1 cellular context compared by ENCODE assay signal in the genomic region with DNA sequence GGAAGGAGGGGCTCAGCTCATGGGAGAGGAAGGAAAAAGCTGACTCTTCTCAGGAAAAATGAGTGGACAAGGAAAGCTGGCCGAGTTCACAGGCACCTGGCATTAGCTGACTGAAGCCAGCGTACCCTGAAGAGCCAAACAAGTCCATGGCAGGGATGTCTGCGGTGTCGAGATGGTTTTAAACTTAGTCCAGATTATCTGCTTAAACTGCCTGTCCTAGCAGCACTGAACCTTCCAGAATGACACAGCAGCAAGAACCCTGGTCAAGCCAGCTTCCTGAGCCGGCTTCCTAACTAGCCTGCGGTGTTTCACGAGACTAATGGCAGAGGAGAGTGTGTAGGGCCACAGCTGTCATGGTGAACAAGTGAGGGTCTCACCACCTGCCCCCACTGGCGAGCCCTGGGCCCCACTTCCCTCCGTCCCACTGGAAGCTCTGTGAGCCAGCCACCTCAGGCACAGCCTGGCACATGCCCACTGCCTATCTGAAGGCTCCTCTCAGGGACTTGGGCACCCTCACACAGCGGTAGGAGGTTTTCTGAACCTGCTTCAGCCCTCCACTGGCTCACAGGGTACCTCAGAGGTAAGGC.
TF ChIP-seq lines count a peak whose summit lies in the region.

No MANE protein-coding gene starts in this region.

TF ChIP-seq in GM23338, 12 proteins besides CTCF, POLR2A, EP300 and RAD21 (continued from another document):
- TF ChIP-seq, protein P1, sequence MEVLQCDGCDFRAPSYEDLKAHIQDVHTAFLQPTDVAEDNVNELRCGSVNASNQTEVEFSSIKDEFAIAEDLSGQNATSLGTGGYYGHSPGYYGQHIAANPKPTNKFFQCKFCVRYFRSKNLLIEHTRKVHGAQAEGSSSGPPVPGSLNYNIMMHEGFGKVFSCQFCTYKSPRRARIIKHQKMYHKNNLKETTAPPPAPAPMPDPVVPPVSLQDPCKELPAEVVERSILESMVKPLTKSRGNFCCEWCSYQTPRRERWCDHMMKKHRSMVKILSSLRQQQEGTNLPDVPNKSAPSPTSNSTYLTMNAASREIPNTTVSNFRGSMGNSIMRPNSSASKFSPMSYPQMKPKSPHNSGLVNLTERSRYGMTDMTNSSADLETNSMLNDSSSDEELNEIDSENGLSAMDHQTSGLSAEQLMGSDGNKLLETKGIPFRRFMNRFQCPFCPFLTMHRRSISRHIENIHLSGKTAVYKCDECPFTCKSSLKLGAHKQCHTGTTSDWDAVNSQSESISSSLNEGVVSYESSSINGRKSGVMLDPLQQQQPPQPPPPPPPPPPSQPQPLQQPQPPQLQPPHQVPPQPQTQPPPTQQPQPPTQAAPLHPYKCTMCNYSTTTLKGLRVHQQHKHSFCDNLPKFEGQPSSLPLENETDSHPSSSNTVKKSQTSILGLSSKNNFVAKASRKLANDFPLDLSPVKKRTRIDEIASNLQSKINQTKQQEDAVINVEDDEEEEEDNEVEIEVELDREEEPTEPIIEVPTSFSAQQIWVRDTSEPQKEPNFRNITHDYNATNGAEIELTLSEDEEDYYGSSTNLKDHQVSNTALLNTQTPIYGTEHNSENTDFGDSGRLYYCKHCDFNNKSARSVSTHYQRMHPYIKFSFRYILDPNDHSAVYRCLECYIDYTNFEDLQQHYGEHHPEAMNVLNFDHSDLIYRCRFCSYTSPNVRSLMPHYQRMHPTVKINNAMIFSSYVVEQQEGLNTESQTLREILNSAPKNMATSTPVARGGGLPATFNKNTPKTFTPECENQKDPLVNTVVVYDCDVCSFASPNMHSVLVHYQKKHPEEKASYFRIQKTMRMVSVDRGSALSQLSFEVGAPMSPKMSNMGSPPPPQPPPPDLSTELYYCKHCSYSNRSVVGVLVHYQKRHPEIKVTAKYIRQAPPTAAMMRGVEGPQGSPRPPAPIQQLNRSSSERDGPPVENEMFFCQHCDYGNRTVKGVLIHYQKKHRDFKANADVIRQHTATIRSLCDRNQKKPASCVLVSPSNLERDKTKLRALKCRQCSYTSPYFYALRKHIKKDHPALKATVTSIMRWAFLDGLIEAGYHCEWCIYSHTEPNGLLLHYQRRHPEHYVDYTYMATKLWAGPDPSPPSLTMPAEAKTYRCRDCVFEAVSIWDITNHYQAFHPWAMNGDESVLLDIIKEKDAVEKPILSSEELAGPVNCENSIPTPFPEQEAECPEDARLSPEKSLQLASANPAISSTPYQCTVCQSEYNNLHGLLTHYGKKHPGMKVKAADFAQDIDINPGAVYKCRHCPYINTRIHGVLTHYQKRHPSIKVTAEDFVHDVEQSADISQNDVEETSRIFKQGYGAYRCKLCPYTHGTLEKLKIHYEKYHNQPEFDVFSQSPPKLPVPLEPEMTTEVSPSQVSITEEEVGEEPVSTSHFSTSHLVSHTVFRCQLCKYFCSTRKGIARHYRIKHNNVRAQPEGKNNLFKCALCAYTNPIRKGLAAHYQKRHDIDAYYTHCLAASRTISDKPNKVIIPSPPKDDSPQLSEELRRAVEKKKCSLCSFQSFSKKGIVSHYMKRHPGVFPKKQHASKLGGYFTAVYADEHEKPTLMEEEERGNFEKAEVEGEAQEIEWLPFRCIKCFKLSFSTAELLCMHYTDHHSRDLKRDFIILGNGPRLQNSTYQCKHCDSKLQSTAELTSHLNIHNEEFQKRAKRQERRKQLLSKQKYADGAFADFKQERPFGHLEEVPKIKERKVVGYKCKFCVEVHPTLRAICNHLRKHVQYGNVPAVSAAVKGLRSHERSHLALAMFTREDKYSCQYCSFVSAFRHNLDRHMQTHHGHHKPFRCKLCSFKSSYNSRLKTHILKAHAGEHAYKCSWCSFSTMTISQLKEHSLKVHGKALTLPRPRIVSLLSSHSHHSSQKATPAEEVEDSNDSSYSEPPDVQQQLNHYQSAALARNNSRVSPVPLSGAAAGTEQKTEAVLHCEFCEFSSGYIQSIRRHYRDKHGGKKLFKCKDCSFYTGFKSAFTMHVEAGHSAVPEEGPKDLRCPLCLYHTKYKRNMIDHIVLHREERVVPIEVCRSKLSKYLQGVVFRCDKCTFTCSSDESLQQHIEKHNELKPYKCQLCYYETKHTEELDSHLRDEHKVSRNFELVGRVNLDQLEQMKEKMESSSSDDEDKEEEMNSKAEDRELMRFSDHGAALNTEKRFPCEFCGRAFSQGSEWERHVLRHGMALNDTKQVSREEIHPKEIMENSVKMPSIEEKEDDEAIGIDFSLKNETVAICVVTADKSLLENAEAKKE (CRISPR knock-in tag; IDR thresholded peaks at IDR 0.05) = no peak
- TF ChIP-seq JUNB (IDR thresholded peaks at IDR 0.05; ENCODE audit: unreplicated experiment) = no peak
- no peak for TF ChIP-seq CREB1 (CRISPR knock-in tag; IDR thresholded peaks at IDR 0.05; ENCODE audit: low read depth)
- no peak for TF ChIP-seq EZH2 (IDR thresholded peaks at IDR 0.05; ENCODE audit: low read depth, unreplicated experiment)
- no peak for TF ChIP-seq STAT1 (IDR thresholded peaks at IDR 0.05; ENCODE audit: unreplicated experiment)
- no peak for TF ChIP-seq EZH2phosphoT487 (IDR thresholded peaks at IDR 0.05; ENCODE audit: unreplicated experiment)
- no peak for TF ChIP-seq ZNF114 (CRISPR knock-in tag; IDR thresholded peaks at IDR 0.05)
- no peak for TF ChIP-seq NANOG (IDR thresholded peaks at IDR 0.05; ENCODE audit: borderline replicate concordance)
TF ChIP-seq in GM23338: peak in this region for 0.
